In genomic region chr19:46495789-46496099, GRCh38 we compare ENCODE assay signal across 7 cellular contexts. TPM values are rescaled to one million over a fixed set of nuclear protein-coding genes. Genes with fewer than 3 reads are reported as not detected.
DNase-seq lines count a peak whose midpoint lies in the region; ATAC-seq and TF ChIP-seq lines count a peak whose summit lies in the region.

Gene PNMA8B, minus strand, starts transcription at chr19:46495867. Its CDS starts 402 bp downstream, at chr19:46495465.

- CTCF ChIA-PET in IMR-90 (lab: Yijun Ruan, JAX), result interaction anchor here (1.1 kb wide), 2 partner anchors 9 to 20 kb away, joined by 3 to 4 read pairs; no protein-coding TSS in a partner anchor

- H2BK5ac ChIP-seq in IMR-90 (ENCODE audit: low read depth, low read length, poor library complexity, severe bottlenecking), result no peak within 1 kb of the TSS
- no peak within 1 kb of the TSS for H2BK5ac ChIP-seq in mesendoderm (ENCODE audit: low read length)

- no peak for TF ChIP-seq RAD21 in IMR-90 (IDR thresholded peaks at IDR 0.05; ENCODE audit: low read length)

- H4K8ac ChIP-seq in IMR-90 (ENCODE audit: low read depth in 2 of 2, low read length in 2 of 2) (peak within 1 kb of the TSS in 1 of 2 experiments; percentile 47; a peak in 1 of 4 replicates), mesendoderm (ENCODE audit: low read depth, low read length) (no peak within 1 kb of the TSS)

- intact Hi-C loops in IMR-90 (cut with micrococcal nuclease), result no loop called here

- H2AFZ ChIP-seq in IMR-90 (replicated peaks; ENCODE audit: low read length, poor library complexity), result peak within 1 kb of the TSS; percentile 89

- H2AK5ac ChIP-seq in IMR-90 (ENCODE audit: low read depth, low read length) (no peak within 1 kb of the TSS), mesendoderm (ENCODE audit: low read length) (no peak within 1 kb of the TSS)

- H3K79me1 ChIP-seq in IMR-90 (ENCODE audit: low read depth in 1 of 2, low read length in 2 of 2) (no peaks in the 10 kb centered on the region), mesendoderm (ENCODE audit: low read length) (no peaks in the 10 kb centered on the region)

- H3K23ac ChIP-seq in IMR-90 (ENCODE audit: low read depth, low read length), result no peak within 1 kb of the TSS
- peak within 1 kb of the TSS; percentile 3 for H3K23ac ChIP-seq in mesendoderm (ENCODE audit: low read length)

- dilution Hi-C loops in IMR-90 (cut with HindIII; ENCODE audit: low sequenced_read_pairs, unreplicated experiment), result no loop called here

- peaks cover 42% of the 10 kb centered on the region for H3K27me3 ChIP-seq in IMR-90 (ENCODE audit: control insufficient read depth, insufficient read depth, low read length)
- H3K27me3 ChIP-seq in mesendoderm (ENCODE audit: insufficient read depth, low read length, poor library complexity), result peaks cover 37% of the 10 kb centered on the region
- no peaks in the 10 kb centered on the region for H3K27me3 ChIP-seq in thoracic aorta (replicated peaks; ENCODE audit: insufficient read depth)

- no peaks in the 10 kb centered on the region for H3K36me3 ChIP-seq in IMR-90 (ENCODE audit: control insufficient read depth, insufficient read depth, low read length)
- H3K36me3 ChIP-seq in SK-N-MC (ENCODE audit: insufficient read depth, low read length), result no peaks in the 10 kb centered on the region
- H3K36me3 ChIP-seq in mesendoderm (ENCODE audit: control insufficient read depth, insufficient read depth, low read length), result no peaks in the 10 kb centered on the region
- H3K36me3 ChIP-seq in thoracic aorta, result no peaks in the 10 kb centered on the region

- H3K9ac ChIP-seq in IMR-90 (ENCODE audit: low read depth, low read length), result peak within 1 kb of the TSS; percentile 42
- H3K9ac ChIP-seq in SK-N-MC (ENCODE audit: insufficient read length), result peak within 1 kb of the TSS; percentile 26
- peak within 1 kb of the TSS; percentile 48 for H3K9ac ChIP-seq in mesendoderm (ENCODE audit: low read length)

- TF ChIP-seq POLR2A in IMR-90 (IDR thresholded peaks at IDR 0.05; ENCODE audit: low read depth, low read length), result no peak

- H3K56ac ChIP-seq in IMR-90 (ENCODE audit: extremely low read depth, insufficient read depth, low read length) (no peak within 1 kb of the TSS), mesendoderm (ENCODE audit: low read length) (peak within 1 kb of the TSS; percentile 74)

- BruUV-seq in IMR-90 (replicated peaks; lab: Mats Ljungman, UMichigan), result no TSS peak

- H2AK9ac ChIP-seq in IMR-90 (replicated peaks; ENCODE audit: low read depth, low read length, poor library complexity), result no peak within 1 kb of the TSS

- H4K5ac ChIP-seq in IMR-90 (ENCODE audit: low read depth, low read length), result peak within 1 kb of the TSS; percentile 34; the same call in 1 of the 2 replicates
- no peak within 1 kb of the TSS for H4K5ac ChIP-seq in mesendoderm (ENCODE audit: low read length)

- H2BK120ac ChIP-seq in IMR-90 (ENCODE audit: low read depth, low read length), result no peak within 1 kb of the TSS
- no peak within 1 kb of the TSS for H2BK120ac ChIP-seq in mesendoderm (ENCODE audit: low read depth, low read length)

- no peaks in the 10 kb centered on the region for H3K9me3 ChIP-seq in IMR-90 (ENCODE audit: control insufficient read depth, insufficient read depth, low read length)
- H3K9me3 ChIP-seq in SK-N-MC (ENCODE audit: low read depth, low read length), result no peaks in the 10 kb centered on the region
- no peaks in the 10 kb centered on the region for H3K9me3 ChIP-seq in thoracic aorta

- H3K4me3 ChIP-seq in IMR-90 (ENCODE audit: insufficient read depth, low read depth, low read length) (peak within 1 kb of the TSS; percentile 45), SK-N-MC (peak within 1 kb of the TSS; percentile 75), mesendoderm (ENCODE audit: low read length) (no peak within 1 kb of the TSS), thoracic aorta (peak within 1 kb of the TSS; percentile 67)

- in situ Hi-C loops in IMR-90 (cut with MboI; ENCODE audit: low sequenced_read_pairs), result no loop called here

- H3K4me2 ChIP-seq in IMR-90 (ENCODE audit: low read depth, low read length) (peak within 1 kb of the TSS; percentile 61; the same call in 1 of the 2 replicates), mesendoderm (ENCODE audit: low read length) (peak within 1 kb of the TSS; percentile 60)

- no peak for TF ChIP-seq CTCF in IMR-90 (conservative IDR thresholded peaks at IDR 0.05; ENCODE audit: low read depth, low read length)
- no peak for TF ChIP-seq CTCF in thoracic aorta (IDR thresholded peaks at IDR 0.05)

- no peak within 1 kb of the TSS for H3K18ac ChIP-seq in IMR-90 (ENCODE audit: low read depth, low read length)
- no peak within 1 kb of the TSS for H3K18ac ChIP-seq in mesendoderm (ENCODE audit: low read length)

- no peak within 1 kb of the TSS for H3K4ac ChIP-seq in IMR-90 (ENCODE audit: low read depth, low read length)
- no peak within 1 kb of the TSS for H3K4ac ChIP-seq in mesendoderm (ENCODE audit: low read depth, low read length)

- 24% methylated on average over 19 of the region's 29 CpGs; no CpG with 5 or more reads in 1 of the 2 experiments for WGBS in IMR-90 (ENCODE audit: extremely low coverage in 2 of 2, insufficient read length in 1 of 2), 2 experiments
- no CpG with 5 or more reads among the region's 29 CpGs for WGBS in mesendoderm (ENCODE audit: extremely low coverage, insufficient coverage, low lambda C conversion rate)

- POLR2A ChIA-PET in IMR-90 (lab: Charles Lee; ENCODE audit: unreplicated experiment), result no interaction called here

- peak; percentile 51 for ATAC-seq in IMR-90 (ENCODE audit: low read depth)
- no peak for ATAC-seq in thoracic aorta (ENCODE audit: insufficient number of reproducible peaks, low FRiP score, low read depth)
- ATAC-seq in HG03342 (IDR thresholded peaks at IDR 0.05; ENCODE audit: unreplicated experiment), result no peak

- no peak within 1 kb of the TSS for H3K14ac ChIP-seq in IMR-90 (replicated peaks; ENCODE audit: low read depth, low read length)

- H3K27ac ChIP-seq in IMR-90 (ENCODE audit: insufficient read depth, low read length), result no peak within 1 kb of the TSS
- H3K27ac ChIP-seq in SK-N-MC, result no peak within 1 kb of the TSS
- H3K27ac ChIP-seq in mesendoderm (ENCODE audit: low read depth, low read length), result no peak within 1 kb of the TSS
- peak within 1 kb of the TSS in 1 of 2 donors; percentile 12 for H3K27ac ChIP-seq in thoracic aorta

- H2BK15ac ChIP-seq in IMR-90 (ENCODE audit: low read depth, low read length) (no peak within 1 kb of the TSS), mesendoderm (replicated peaks; ENCODE audit: low read depth) (no peak within 1 kb of the TSS)

- H3K4me1 ChIP-seq in IMR-90 (ENCODE audit: control insufficient read depth, insufficient read depth, low read length), result no peaks in the 10 kb centered on the region
- no peaks in the 10 kb centered on the region for H3K4me1 ChIP-seq in mesendoderm (ENCODE audit: control insufficient read depth, low read depth, low read length)
- H3K4me1 ChIP-seq in thoracic aorta (ENCODE audit: control insufficient read depth in 1 of 2, low read depth in 2 of 2), result peaks cover 9 to 40% of the 10 kb centered on the region in 2 donors

- no peaks in the 10 kb centered on the region for H4K20me1 ChIP-seq in IMR-90 (ENCODE audit: insufficient read depth, low read length)

- no peak within 1 kb of the TSS for H4K91ac ChIP-seq in IMR-90 (ENCODE audit: insufficient read depth, low read depth, low read length)

- H3K9me1 ChIP-seq in IMR-90 (ENCODE audit: insufficient read depth, low read length), result no peaks in the 10 kb centered on the region

- DNase-seq in IMR-90, result peak; percentile 27
- DNase-seq in SK-N-MC (ENCODE audit: low read depth, low spot score), result no peak
- DNase-seq in effector CD8-positive, alpha-beta T cell (lab: John Stamatoyannopoulos, UW), result peak; percentile 10
- DNase-seq in mesendoderm, result peak; percentile 95
- DNase-seq in thoracic aorta (ENCODE audit: low spot score), result no peak
- no peak for DNase-seq in activated CD8-positive, alpha-beta memory T cell treated with anti-CD3 and anti-CD28 coated beads, Interleukin-2, amount 50 U/mL, for 4 hours

- H3K79me2 ChIP-seq in mesendoderm (ENCODE audit: control insufficient read depth, insufficient read depth, low read length), result no peaks in the 10 kb centered on the region

- H2BK20ac ChIP-seq in IMR-90 (ENCODE audit: low read depth, low read length), result no peak within 1 kb of the TSS

TF ChIP-seq in IMR-90, 13 proteins besides CTCF, POLR2A, EP300 and RAD21:
- TF ChIP-seq MAZ (IDR thresholded peaks at IDR 0.05; ENCODE audit: borderline replicate concordance, low read depth, low read length) (peak; percentile 55; the same call in 1 of the 2 replicates), MAFK (IDR thresholded peaks at IDR 0.05; ENCODE audit: low read depth, low read length) (no peak)

RNA-seq across cellular contexts. Expression of gene PNMA8B, which starts in this region (rescaled TPM):
- under 0.01 and 0.18 TPM in 2 replicates for total RNA-seq in IMR-90 (2012; rRNA removed)
- 0.11 and 0.12 TPM in 2 replicates for polyA plus RNA-seq in IMR-90 (2012; rRNA removed)
- 0.22 and 0.24 TPM in 2 replicates for polyA plus RNA-seq in IMR-90 (2012; cell fraction: cytosol; rRNA removed)
- polyA plus RNA-seq in IMR-90 (2012; cell fraction: nucleus; rRNA removed; ENCODE audit: low replicate concordance), result 0.10 and 0.12 TPM in 2 replicates
- 0.10 TPM for polyA plus RNA-seq in mesendoderm (2013, experiment 1 of 2)
- polyA plus RNA-seq in mesendoderm (2013, experiment 2 of 2), result 0.15 TPM
- total RNA-seq in thoracic aorta, result 1 to 10 TPM; 4.4 to 4.9 TPM

Comparison
In these comparisons a context has a peak if more than half of its experiments do, and no peak if none do; other contexts are left out.
1. Peak in DNase-seq, ATAC-seq, H3K4me3 ChIP-seq, H3K9ac ChIP-seq and H3K4me2 ChIP-seq in IMR-90; RNA of the gene not detected or under 1 TPM.
2. DNase-seq: peak in effector CD8-positive, alpha-beta T cell (single experiment) and mesendoderm (single experiment); none in SK-N-MC (single experiment), thoracic aorta (single experiment) and activated CD8-positive, alpha-beta memory T cell treated with anti-CD3 and anti-CD28 coated beads, Interleukin-2, amount 50 U/mL, for 4 hours (single experiment).
3. Peak in every context shown above with its lines, with median percentiles within 50 percentile points of each other: H3K9ac ChIP-seq.